ENCODE assay signal across 20 cellular contexts in genomic region chr13:50115695-50116094, GRCh38.
"Had no signal": no experiment of that assay in that cellular context is flagged by ENCODE, and none has a peak within 500 bp of the region (broad histone marks: within the 10 kb centered on the region; RNA-seq: fewer than 3 reads in every experiment).

No MANE protein-coding gene starts in this region.

- H3K27ac ChIP-seq: brain microvascular endothelial cell, cardiac muscle cell had no signal

- DNase-seq: activated CD4-positive, alpha-beta T cell treated with anti-CD3 and anti-CD28 coated beads for 4 hours; activated CD8-positive, alpha-beta memory T cell treated with anti-CD3 and anti-CD28 coated beads, Interleukin-2, amount 50 U/mL, for 4 hours; activated CD8-positive, alpha-beta T cell treated with anti-CD3 and anti-CD28 coated beads for 36 hours; activated gamma-delta T cell treated with Interleukin-2 at 50 U/mL for 16 hours; activated naive CD4-positive, alpha-beta T cell treated with anti-CD3 and anti-CD28 coated beads, Interleukin-2, amount 10 ng/mL, durations not matched to agents 7 days and 5 days; activated naive CD8-positive, alpha-beta T cell treated with anti-CD3 and anti-CD28 coated beads for 36 hours; activated T-cell treated with anti-CD3 and anti-CD28 coated beads, Interleukin-2, amount 50 U/mL, for 72 hours; brain microvascular endothelial cell; Karpas-422; MM.1S; NCI-H1105; NCI-H1436; NCI-H1694 treated with DMSO at 0.1 percent for 48 hours; NCI-H2029 treated with DMSO at 0.1 percent for 48 hours; NCI-H526 treated with DMSO at 0.1 percent for 48 hours; NK-92 treated with Interleukin-12 subunit alpha and Interleukin-12 subunit beta, amount 100 ng/mL, for 24 hours; SHP77 had no signal

- FAIRE-seq: RCC 7860 had no signal

- H3K27me3 ChIP-seq: brain microvascular endothelial cell had no signal

- ATAC-seq: activated CD4-positive, CD25-positive, alpha-beta regulatory T cell treated with anti-CD3 and anti-CD28 coated beads, Interleukin-2, amount 50 U/mL, for 24 hours; activated CD8-positive, alpha-beta T cell treated with anti-CD3 and anti-CD28 coated beads for 36 hours; activated T-cell treated with anti-CD3 and anti-CD28 coated beads, Interleukin-2, amount 50 U/mL, for 72 hours had no signal

- H3K36me3 ChIP-seq: brain microvascular endothelial cell, cardiac muscle cell had no signal

- H3K4me3 ChIP-seq: cardiac muscle cell had no signal
